In genomic region chr5:62342476-62342837, GRCh38 we compare ENCODE assay signal across 9 cellular contexts. TPM values are rescaled to one million over a fixed set of nuclear protein-coding genes. Genes with fewer than 3 reads are reported as not detected.
DNase-seq lines count a peak whose midpoint lies in the region; ATAC-seq, FAIRE-seq and TF ChIP-seq lines count a peak whose summit lies in the region.
"Had no signal": no experiment of that assay in that cellular context is flagged by ENCODE, and none has a peak within 500 bp of the region (broad histone marks: within the 10 kb centered on the region; RNA-seq: fewer than 3 reads in every experiment).

No MANE protein-coding gene starts in this region.

- H3K4me3 Mint-ChIP-seq in activated naive CD8-positive, alpha-beta T cell treated with anti-CD3 and anti-CD28 coated beads for 36 hours, result no peak overlapping the region
- no peak overlapping the region for H3K4me3 Mint-ChIP-seq in endothelial cell (ENCODE audit: unreplicated experiment)

- peaks cover 51% of the 10 kb centered on the region for H3K4me1 Mint-ChIP-seq in activated naive CD8-positive, alpha-beta T cell treated with anti-CD3 and anti-CD28 coated beads for 36 hours
- H3K4me1 Mint-ChIP-seq in endothelial cell (ENCODE audit: unreplicated experiment), result peaks cover 9% of the 10 kb centered on the region

- peaks cover 37% of the 10 kb centered on the region for H3K36me3 Mint-ChIP-seq in activated naive CD8-positive, alpha-beta T cell treated with anti-CD3 and anti-CD28 coated beads for 36 hours
- no peaks in the 10 kb centered on the region for H3K36me3 Mint-ChIP-seq in endothelial cell (ENCODE audit: low read depth, unreplicated experiment)

- H3K27me3 Mint-ChIP-seq in activated naive CD8-positive, alpha-beta T cell treated with anti-CD3 and anti-CD28 coated beads for 36 hours, result no peaks in the 10 kb centered on the region
- peaks cover 2% of the 10 kb centered on the region for H3K27me3 Mint-ChIP-seq in endothelial cell (ENCODE audit: unreplicated experiment)

- no peak for DNase-seq in activated naive CD8-positive, alpha-beta T cell treated with anti-CD3 and anti-CD28 coated beads for 36 hours
- no peak for DNase-seq in endothelial cell (ENCODE audit: low spot score)
- no peak for DNase-seq in RCC 7860 (ENCODE audit: low spot score)
- DNase-seq in foreskin melanocyte, result no peak
- no peak for DNase-seq in SKM-1 (lab: John Stamatoyannopoulos, UW; ENCODE audit: unreplicated experiment)
- DNase-seq: OCI-M1 had no signal

- ATAC-seq in GM18519 (IDR thresholded peaks at IDR 0.05; ENCODE audit: low FRiP score, unreplicated experiment) (peak; percentile 24), GM21367 (IDR thresholded peaks at IDR 0.05; ENCODE audit: unreplicated experiment) (peak; percentile 43), HG03066 (IDR thresholded peaks at IDR 0.05; ENCODE audit: low read depth, unreplicated experiment) (peak; percentile 41)

- no peak for TF ChIP-seq CTCF in endothelial cell (IDR thresholded peaks at IDR 0.05; ENCODE audit: unreplicated experiment)

- no peak for FAIRE-seq in RCC 7860 (lab: Jason Lieb, UNC)

- peaks cover 2% of the 10 kb centered on the region for H3K9me3 Mint-ChIP-seq in activated naive CD8-positive, alpha-beta T cell treated with anti-CD3 and anti-CD28 coated beads for 36 hours
- H3K9me3 Mint-ChIP-seq in endothelial cell (ENCODE audit: unreplicated experiment), result no peaks in the 10 kb centered on the region

- H3K27ac Mint-ChIP-seq in activated naive CD8-positive, alpha-beta T cell treated with anti-CD3 and anti-CD28 coated beads for 36 hours, result peak overlapping the region; percentile 85
- H3K27ac Mint-ChIP-seq in endothelial cell (ENCODE audit: unreplicated experiment), result no peak overlapping the region

RNA-seq across cellular contexts. Expression of gene KIF2A, which starts 36.5 kb away (rescaled TPM):
- total RNA-seq in activated naive CD8-positive, alpha-beta T cell treated with anti-CD3 and anti-CD28 coated beads for 36 hours, result 100 to 1,000 TPM; 164 to 175 TPM
- 56.8 TPM for total RNA-seq in endothelial cell (ENCODE audit: unreplicated experiment)
